ENCODE assay signal across 22 cellular contexts in the genomic region with DNA sequence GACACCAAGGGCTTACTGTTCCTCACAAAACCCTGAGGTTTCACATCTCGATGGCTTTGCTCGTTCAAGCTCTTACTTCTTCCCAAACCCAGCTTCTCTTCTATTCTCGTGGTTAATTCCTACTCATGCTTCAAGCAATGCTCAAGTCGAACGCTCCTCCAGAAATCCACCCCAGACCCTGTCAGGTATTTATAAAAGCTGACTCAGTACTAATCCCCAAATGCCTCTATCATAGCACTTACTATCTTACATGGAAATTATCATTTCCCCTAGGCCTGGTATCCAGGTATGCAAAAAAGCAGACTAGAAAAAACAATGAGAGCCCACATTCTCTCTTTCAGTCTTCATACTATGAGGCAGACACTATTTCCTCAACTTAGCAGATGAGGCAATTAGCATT. TPM values are rescaled to one million over a fixed set of nuclear protein-coding genes. Genes with fewer than 3 reads are reported as not detected.
"Had no signal": no experiment of that assay in that cellular context is flagged by ENCODE, and none has a peak within 500 bp of the region (broad histone marks: within the 10 kb centered on the region; RNA-seq: fewer than 3 reads in every experiment).

No MANE protein-coding gene starts in this region.

- DNase-seq: effector memory CD4-positive, alpha-beta T cell; heart left ventricle; hippocampal formation; left colon; left ventricle myocardium superior; mesendoderm; naive thymus-derived CD4-positive, alpha-beta T cell; nephron progenitor cell; psoas muscle; retina; stimulated activated CD4-positive, alpha-beta T cell treated with anti-CD3 and anti-CD28 coated beads, Interleukin-2, amount 100 ng/mL, for 24 hours; stimulated activated CD4-positive, alpha-beta T cell treated with anti-CD3 and anti-CD28 coated beads, Interleukin-4, amount 100 ng/mL, for 4 hours; stimulated activated naive CD4-positive, alpha-beta T cell treated with Interleukin-2 at 50 U/mL for 16 hours; tibial artery; upper lobe of right lung had no signal

- FAIRE-seq: endometrium, frontal cortex had no signal

- ATAC-seq: esophagus mucosa; heart left ventricle; left colon; left ventricle myocardium superior; naive thymus-derived CD4-positive, alpha-beta T cell; psoas muscle; sciatic nerve; upper lobe of right lung had no signal

- H3K9me3 Mint-ChIP-seq: naive thymus-derived CD4-positive, alpha-beta T cell; nephron progenitor cell had no signal

- H3K27me3 ChIP-seq: heart left ventricle, tibial artery, upper lobe of right lung, vagina had no signal

- H3K4me3 Mint-ChIP-seq: naive thymus-derived CD4-positive, alpha-beta T cell; nephron progenitor cell had no signal

- H3K4me3 ChIP-seq: heart left ventricle, lung, psoas muscle, skin epidermis, tibial artery, upper lobe of right lung, vagina had no signal

- H3K27ac ChIP-seq: heart left ventricle, psoas muscle, skin epidermis, tibial artery, upper lobe of right lung, vagina had no signal

- H3K27ac Mint-ChIP-seq: nephron progenitor cell had no signal

- H3K27me3 Mint-ChIP-seq: naive thymus-derived CD4-positive, alpha-beta T cell had no signal

- H3K9me3 ChIP-seq: heart left ventricle, psoas muscle, tibial artery, upper lobe of right lung, vagina had no signal

RNA-seq across cellular contexts. Expression of gene CFAP57, which starts 6.4 kb away (rescaled TPM):
- total RNA-seq: left colon, left ventricle myocardium superior, vagina had no signal
- polyA plus RNA-seq: naive thymus-derived CD4-positive, alpha-beta T cell had no signal
